ENCODE assay signal across 19 cellular contexts in genomic region chr20:708956-709355, GRCh38. TPM values are rescaled to one million over a fixed set of nuclear protein-coding genes. Genes with fewer than 3 reads are reported as not detected.
"Had no signal": no experiment of that assay in that cellular context is flagged by ENCODE, and none has a peak within 500 bp of the region (broad histone marks: within the 10 kb centered on the region; RNA-seq: fewer than 3 reads in every experiment).

No MANE protein-coding gene starts in this region.

- ATAC-seq: psoas muscle had no signal

- H3K27ac ChIP-seq: heart right ventricle, psoas muscle, testis had no signal

- FAIRE-seq: bronchial epithelial cell, frontal cortex had no signal

- H3K27ac Mint-ChIP-seq: activated naive CD4-positive, alpha-beta T cell treated with anti-CD3 and anti-CD28 coated beads, Interleukin-2, amount 50 U/mL, for 24 hours had no signal

- H3K36me3 ChIP-seq: heart right ventricle had no signal

- H3K9ac ChIP-seq: SK-N-SH had no signal

- H3K4me1 Mint-ChIP-seq: activated naive CD4-positive, alpha-beta T cell treated with anti-CD3 and anti-CD28 coated beads, Interleukin-2, amount 50 U/mL, for 24 hours; stimulated activated naive CD8-positive, alpha-beta T cell treated with anti-CD3 and anti-CD28 coated beads, Interleukin-15, amount 100 ng/mL, for 72 hours had no signal

- H3K27me3 ChIP-seq: testis had no signal

- H3K4me3 Mint-ChIP-seq: activated naive CD4-positive, alpha-beta T cell treated with anti-CD3 and anti-CD28 coated beads, Interleukin-2, amount 50 U/mL, for 24 hours had no signal

- DNase-seq: activated CD4-positive, alpha-beta T cell treated with anti-CD3 and anti-CD28 coated beads, Interleukin-2, amount 50 U/mL, for 1 hour; activated CD4-positive, CD25-positive, alpha-beta regulatory T cell; activated effector memory CD4-positive, alpha-beta T cell treated with Interleukin-2 at 50 U/mL for 16 hours; activated T-cell treated with anti-CD3 and anti-CD28 coated beads, Interleukin-2, amount 50 U/mL, for 1 hour; stimulated activated CD4-positive, alpha-beta T cell treated with anti-CD3 and anti-CD28 coated beads, Interleukin-4, amount 100 ng/mL, for 4 hours; stimulated activated naive CD8-positive, alpha-beta T cell treated with anti-CD3 and anti-CD28 coated beads, Interleukin-15, amount 100 ng/mL, for 72 hours had no signal

- H3K4me1 ChIP-seq: psoas muscle, testis had no signal

- H3K4me2 ChIP-seq: SK-N-SH had no signal

- H3K9me3 ChIP-seq: SK-N-SH, testis had no signal

RNA-seq across cellular contexts. Expression of gene SCRT2, which starts 33.4 kb away (rescaled TPM):
- total RNA-seq: bronchial epithelial cell; fibroblast of lung; heart right ventricle; kidney epithelial cell; liver; myocyte; psoas muscle; T-helper 1 cell treated with Interleukin-12 subunit alpha and Interleukin-12 subunit beta and Interleukin-4 antibody, amounts not matched to agents 30 ng/mL and 1 ng/mL, for 36 hours; urinary bladder had no signal
- polyA plus RNA-seq: fibroblast of lung, heart right ventricle, liver, psoas muscle, SK-N-SH, urinary bladder had no signal

RNA-seq across cellular contexts. Expression of gene SLC52A3, which starts 59.3 kb away (rescaled TPM):
- total RNA-seq: fibroblast of lung; myocyte; T-helper 1 cell treated with Interleukin-12 subunit alpha and Interleukin-12 subunit beta and Interleukin-4 antibody, amounts not matched to agents 30 ng/mL and 1 ng/mL, for 36 hours had no signal
- polyA plus RNA-seq: fibroblast of lung, SK-N-SH had no signal
